8 cellular contexts compared by ENCODE assay signal in genomic region chr5:141877478-141878185, GRCh38. TPM values are rescaled to one million over a fixed set of nuclear protein-coding genes. Genes with fewer than 3 reads are reported as not detected.
DNase-seq lines count a peak whose midpoint lies in the region; ATAC-seq and TF ChIP-seq lines count a peak whose summit lies in the region.

No MANE protein-coding gene starts in this region.

- H2AK5ac ChIP-seq in IMR-90 (ENCODE audit: low read depth, low read length), result no peak overlapping the region

- peak overlapping the region; percentile 77 for H3K4me2 ChIP-seq in IMR-90 (ENCODE audit: low read depth, low read length)
- H3K4me2 ChIP-seq in skeletal muscle satellite cell (ENCODE audit: low read length), result peak overlapping the region; percentile 83

- peak overlapping the region; percentile 80 for H3K27ac ChIP-seq in 22Rv1
- no peak overlapping the region for H3K27ac ChIP-seq in IMR-90 (ENCODE audit: insufficient read depth, low read length)
- no peak overlapping the region for H3K27ac ChIP-seq in iPS DF 6.9 (ENCODE audit: low read length)

- no peak overlapping the region for H4K8ac ChIP-seq in IMR-90 (ENCODE audit: low read depth in 2 of 2, low read length in 2 of 2)

- H2AK9ac ChIP-seq in IMR-90 (replicated peaks; ENCODE audit: low read depth, low read length, poor library complexity), result peak overlapping the region; percentile 20

- H2BK5ac ChIP-seq in IMR-90 (ENCODE audit: low read depth, low read length, poor library complexity, severe bottlenecking), result no peak overlapping the region

- dilution Hi-C loops in IMR-90 (cut with HindIII; ENCODE audit: low sequenced_read_pairs, unreplicated experiment), result no loop called here

- no peak overlapping the region for H3K18ac ChIP-seq in IMR-90 (ENCODE audit: low read depth, low read length)

- TF ChIP-seq CTCF in 22Rv1 (IDR thresholded peaks at IDR 0.05), result no peak
- no peak for TF ChIP-seq CTCF in IMR-90 (conservative IDR thresholded peaks at IDR 0.05; ENCODE audit: low read depth, low read length)

- no peak overlapping the region for H4K5ac ChIP-seq in IMR-90 (ENCODE audit: low read depth, low read length)

- H3K36me3 Mint-ChIP-seq in activated naive CD4-positive, alpha-beta T cell treated with anti-CD3 and anti-CD28 coated beads for 36 hours (ENCODE audit: low read depth), result no peaks in the 10 kb centered on the region

- H3K4me3 Mint-ChIP-seq in activated naive CD4-positive, alpha-beta T cell treated with anti-CD3 and anti-CD28 coated beads for 36 hours, result peak overlapping the region; percentile 22

- H3K56ac ChIP-seq in IMR-90 (ENCODE audit: extremely low read depth, insufficient read depth, low read length), result no peak overlapping the region

- CTCF ChIA-PET in IMR-90 (lab: Yijun Ruan, JAX), result interaction anchor here (1.5 to 4.3 kb wide), 4 partner anchors 33 to 185 kb away, joined by 3 to 31 read pairs (median 16); no protein-coding TSS in a partner anchor
- CTCF ChIA-PET in activated naive CD4-positive, alpha-beta T cell treated with anti-CD3 and anti-CD28 coated beads for 36 hours (lab: Charles Lee), result interaction anchor here (0.6 to 8.6 kb wide), 21 partner anchors 10 to 239 kb away, joined by 3 to 161 read pairs (median 11); partner anchors contain the start of gene PCDH12

- H3K9ac ChIP-seq in IMR-90 (ENCODE audit: low read depth, low read length), result no peak overlapping the region
- no peak overlapping the region for H3K9ac ChIP-seq in skeletal muscle satellite cell (ENCODE audit: low read depth, low read length)

- no peaks in the 10 kb centered on the region for H3K9me3 Mint-ChIP-seq in activated naive CD4-positive, alpha-beta T cell treated with anti-CD3 and anti-CD28 coated beads for 36 hours

- H3K4me1 Mint-ChIP-seq in activated naive CD4-positive, alpha-beta T cell treated with anti-CD3 and anti-CD28 coated beads for 36 hours (ENCODE audit: low read depth), result peaks cover 19% of the 10 kb centered on the region

- no peaks in the 10 kb centered on the region for H3K79me1 ChIP-seq in IMR-90 (ENCODE audit: low read depth in 1 of 2, low read length in 2 of 2)

- no peak overlapping the region for H3K27ac Mint-ChIP-seq in activated naive CD4-positive, alpha-beta T cell treated with anti-CD3 and anti-CD28 coated beads for 36 hours

- no peak for TF ChIP-seq RAD21 in IMR-90 (IDR thresholded peaks at IDR 0.05; ENCODE audit: low read length)

- POLR2A ChIA-PET in IMR-90 (lab: Charles Lee; ENCODE audit: unreplicated experiment), result no interaction called here

- DNase-seq in IMR-90 (no peak), iPS DF 6.9 (ENCODE audit: low read depth, low spot score) (no peak)
- peak; percentile 16 for DNase-seq in activated naive CD4-positive, alpha-beta T cell treated with anti-CD3 and anti-CD28 coated beads for 36 hours

- H3K4me1 ChIP-seq in IMR-90 (ENCODE audit: control insufficient read depth, insufficient read depth, low read length) (peaks cover 8% of the 10 kb centered on the region; the same call in 1 of the 2 replicates), iPS DF 6.9 (ENCODE audit: control insufficient read depth, insufficient read depth, low read length) (peaks cover 21% of the 10 kb centered on the region), skeletal muscle satellite cell (ENCODE audit: control insufficient read depth, insufficient read depth, low read length) (peaks cover 16% of the 10 kb centered on the region)

- H3K27me3 ChIP-seq in IMR-90 (ENCODE audit: control insufficient read depth, insufficient read depth, low read length), result peaks cover 77% of the 10 kb centered on the region
- H3K27me3 ChIP-seq in iPS DF 6.9 (ENCODE audit: control insufficient read depth, insufficient read depth, low read length), result no peaks in the 10 kb centered on the region
- peaks cover 82% of the 10 kb centered on the region for H3K27me3 ChIP-seq in skeletal muscle satellite cell (ENCODE audit: control insufficient read depth, insufficient read depth, low read length)

- H2BK15ac ChIP-seq in IMR-90 (ENCODE audit: low read depth, low read length), result no peak overlapping the region

- intact Hi-C loops in IMR-90 (cut with micrococcal nuclease), result no loop called here
- intact Hi-C loops in activated naive CD4-positive, alpha-beta T cell treated with anti-CD3 and anti-CD28 coated beads for 36 hours (cut with micrococcal nuclease), result loop anchor here (5.0 to 10.0 kb wide), 2 partner anchors 125 to 463 kb away; partner anchors contain the start of genes PCDHGA10 and PCDHGB7

- peak overlapping the region; percentile 83 for H2AFZ ChIP-seq in IMR-90 (replicated peaks; ENCODE audit: low read length, poor library complexity)

- no peak overlapping the region for H2BK20ac ChIP-seq in IMR-90 (ENCODE audit: low read depth, low read length)

- H3K9me3 ChIP-seq in IMR-90 (ENCODE audit: control insufficient read depth, insufficient read depth, low read length) (0 out of 2 replicates have a peak, but pooled peaks cover 2% of the 10 kb centered on the region), iPS DF 6.9 (ENCODE audit: control insufficient read depth, insufficient read depth, low read length) (no peaks in the 10 kb centered on the region), skeletal muscle satellite cell (replicated peaks; ENCODE audit: low read length) (no peaks in the 10 kb centered on the region)

- H3K27me3 Mint-ChIP-seq in activated naive CD4-positive, alpha-beta T cell treated with anti-CD3 and anti-CD28 coated beads for 36 hours (ENCODE audit: low read depth), result peaks cover 62% of the 10 kb centered on the region

- peaks cover 2% of the 10 kb centered on the region; the same call in 1 of the 2 replicates for H4K20me1 ChIP-seq in IMR-90 (ENCODE audit: insufficient read depth, low read length)

- in situ Hi-C loops in IMR-90 (cut with MboI; ENCODE audit: low sequenced_read_pairs), result loop anchor here (5.0 kb wide), 1 partner anchor 80 kb away; the partner anchor contains the start of gene PCDH12

- no TSS peak for BruUV-seq in IMR-90 (replicated peaks; lab: Mats Ljungman, UMichigan)

- H3K9me1 ChIP-seq in IMR-90 (ENCODE audit: insufficient read depth, low read length), result no peaks in the 10 kb centered on the region

- peak overlapping the region; percentile 51 for H3K4me3 ChIP-seq in IMR-90 (ENCODE audit: insufficient read depth, low read depth, low read length)
- H3K4me3 ChIP-seq in iPS DF 6.9 (ENCODE audit: low read length), result peak overlapping the region; percentile 83
- H3K4me3 ChIP-seq in skeletal muscle satellite cell (ENCODE audit: low read length), result peak overlapping the region; percentile 61

- no peaks in the 10 kb centered on the region for H3K36me3 ChIP-seq in IMR-90 (ENCODE audit: control insufficient read depth, insufficient read depth, low read length)
- no peaks in the 10 kb centered on the region for H3K36me3 ChIP-seq in iPS DF 6.9 (ENCODE audit: control insufficient read depth, insufficient read depth, low read length)
- H3K36me3 ChIP-seq in skeletal muscle satellite cell (ENCODE audit: insufficient read depth, low read length), result no peaks in the 10 kb centered on the region

- ATAC-seq in IMR-90 (ENCODE audit: low read depth), result no peak; the same call in 1 of the 2 replicates
- ATAC-seq in HG03095 (IDR thresholded peaks at IDR 0.05; ENCODE audit: unreplicated experiment), result no peak
- ATAC-seq in GM19455 (IDR thresholded peaks at IDR 0.05; ENCODE audit: unreplicated experiment), result no peak
- ATAC-seq in GM18517 (IDR thresholded peaks at IDR 0.05; ENCODE audit: unreplicated experiment), result no peak

- no peak overlapping the region for H3K14ac ChIP-seq in IMR-90 (replicated peaks; ENCODE audit: low read depth, low read length)

- H4K91ac ChIP-seq in IMR-90 (ENCODE audit: insufficient read depth, low read depth, low read length), result no peak overlapping the region

- no peak overlapping the region for H3K4ac ChIP-seq in IMR-90 (ENCODE audit: low read depth, low read length)

- 0% methylated on average over 19 of the region's 55 CpGs; no CpG with 5 or more reads in 1 of the 2 experiments for WGBS in IMR-90 (ENCODE audit: extremely low coverage in 2 of 2, insufficient read length in 1 of 2), 2 experiments
- no CpG with 5 or more reads among the region's 55 CpGs for WGBS in iPS DF 6.9 (ENCODE audit: insufficient coverage, insufficient read length)

- peak overlapping the region; percentile 21 for H3K23ac ChIP-seq in IMR-90 (ENCODE audit: low read depth, low read length)

- no peak overlapping the region for H2BK120ac ChIP-seq in IMR-90 (ENCODE audit: low read depth, low read length)

- TF ChIP-seq POLR2A in IMR-90 (IDR thresholded peaks at IDR 0.05; ENCODE audit: low read depth, low read length), result no peak

TF ChIP-seq in IMR-90, 13 proteins besides CTCF, POLR2A, EP300 and RAD21 (continues in another document):
- TF ChIP-seq RCOR1 (IDR thresholded peaks at IDR 0.05; ENCODE audit: insufficient replicate concordance, low read length) (no peak), CHD1 (IDR thresholded peaks at IDR 0.05; ENCODE audit: low read depth, low read length) (no peak), MAZ (IDR thresholded peaks at IDR 0.05; ENCODE audit: borderline replicate concordance, low read depth, low read length) (no peak), MAFK (IDR thresholded peaks at IDR 0.05; ENCODE audit: low read depth, low read length) (no peak), FOS (IDR thresholded peaks at IDR 0.05; ENCODE audit: low read depth, low read length) (no peak)
- TF ChIP-seq, protein P1, sequence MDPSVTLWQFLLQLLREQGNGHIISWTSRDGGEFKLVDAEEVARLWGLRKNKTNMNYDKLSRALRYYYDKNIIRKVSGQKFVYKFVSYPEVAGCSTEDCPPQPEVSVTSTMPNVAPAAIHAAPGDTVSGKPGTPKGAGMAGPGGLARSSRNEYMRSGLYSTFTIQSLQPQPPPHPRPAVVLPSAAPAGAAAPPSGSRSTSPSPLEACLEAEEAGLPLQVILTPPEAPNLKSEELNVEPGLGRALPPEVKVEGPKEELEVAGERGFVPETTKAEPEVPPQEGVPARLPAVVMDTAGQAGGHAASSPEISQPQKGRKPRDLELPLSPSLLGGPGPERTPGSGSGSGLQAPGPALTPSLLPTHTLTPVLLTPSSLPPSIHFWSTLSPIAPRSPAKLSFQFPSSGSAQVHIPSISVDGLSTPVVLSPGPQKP (IDR thresholded peaks at IDR 0.05; ENCODE audit: borderline replicate concordance, low read depth, low read length), result no peak

RNA-seq across cellular contexts. Expression of gene PCDH1, which starts 0.6 kb away (rescaled TPM):
- total RNA-seq in IMR-90 (2012; rRNA removed), result 0.83 and 0.90 TPM in 2 replicates
- 0.74 and 0.82 TPM in 2 replicates for polyA plus RNA-seq in IMR-90 (2012; rRNA removed)
- polyA plus RNA-seq in IMR-90 (2012; cell fraction: cytosol; rRNA removed), result 0.26 and 0.82 TPM in 2 replicates
- 0.44 and 0.89 TPM in 2 replicates for polyA plus RNA-seq in IMR-90 (2012; cell fraction: nucleus; rRNA removed; ENCODE audit: low replicate concordance)
- not detected for total RNA-seq in activated naive CD4-positive, alpha-beta T cell treated with anti-CD3 and anti-CD28 coated beads for 36 hours
- total RNA-seq in skeletal muscle satellite cell (2012; rRNA removed), result under 0.01 TPM in 1 of 2 replicates, not detected in the other

RNA-seq across cellular contexts. Expression of gene DELE1, which starts 46.0 kb away (rescaled TPM):
- 26.1 and 28.0 TPM in 2 replicates for total RNA-seq in IMR-90 (2012; rRNA removed)
- polyA plus RNA-seq in IMR-90 (2012; rRNA removed), result 66.1 and 73.3 TPM in 2 replicates
- 39.9 and 41.3 TPM in 2 replicates for polyA plus RNA-seq in IMR-90 (2012; cell fraction: cytosol; rRNA removed)
- 169 and 191 TPM in 2 replicates for polyA plus RNA-seq in IMR-90 (2012; cell fraction: nucleus; rRNA removed; ENCODE audit: low replicate concordance)
- 10 to 100 TPM; 48.0 to 50.6 TPM for total RNA-seq in activated naive CD4-positive, alpha-beta T cell treated with anti-CD3 and anti-CD28 coated beads for 36 hours
- 24.8 and 34.3 TPM in 2 replicates for total RNA-seq in skeletal muscle satellite cell (2012; rRNA removed)
